7 cellular contexts compared by ENCODE assay signal in the genomic region with DNA sequence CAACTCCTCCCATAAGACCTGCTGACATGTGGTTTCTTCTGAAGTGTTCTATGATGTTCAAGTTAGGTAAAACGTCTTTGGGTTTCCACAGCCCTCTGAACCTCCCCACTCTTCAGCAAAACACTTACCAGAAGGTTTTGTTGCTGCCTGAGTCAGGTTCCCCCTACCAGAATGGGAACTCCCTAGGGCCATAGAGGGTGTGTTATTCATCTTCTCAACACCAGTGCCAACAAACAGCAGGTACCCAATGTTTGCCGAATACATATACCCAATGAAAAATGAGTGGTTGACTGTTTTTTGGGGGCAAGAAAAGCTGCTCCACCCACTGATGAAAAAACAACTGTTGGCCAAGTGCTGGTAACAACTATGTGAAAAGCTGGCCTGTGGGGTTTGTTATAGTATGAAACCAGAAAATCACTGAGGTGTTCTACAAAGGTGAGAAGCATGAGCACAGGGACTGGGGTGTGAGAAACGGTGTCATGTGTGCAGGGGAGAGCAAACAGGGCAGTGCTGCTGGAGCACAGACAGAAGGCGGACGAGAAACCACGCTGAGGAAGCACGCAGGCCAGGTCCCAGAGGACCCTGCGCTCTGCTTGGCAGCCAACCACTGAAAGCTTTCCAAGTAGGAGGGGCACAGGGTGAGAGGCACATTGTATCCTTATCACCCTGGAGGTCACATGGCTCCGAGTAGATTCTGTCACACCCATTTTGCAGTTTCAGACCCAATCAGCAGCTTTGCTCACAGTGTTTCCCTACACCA. TPM values are rescaled to one million over a fixed set of nuclear protein-coding genes. Genes with fewer than 3 reads are reported as not detected.
A peak's percentile ranks its signal among the peaks of the same experiment; 100 is the strongest.
DNase-seq lines count a peak whose midpoint lies in the region; ATAC-seq and TF ChIP-seq lines count a peak whose summit lies in the region.

No MANE protein-coding gene starts in this region.

- ATAC-seq in HG02973 (IDR thresholded peaks at IDR 0.05; ENCODE audit: unreplicated experiment) (peak; percentile 92), gastrocnemius medialis (peak; percentile 78 to 91)

- intact Hi-C loops in gastrocnemius medialis (cut with DNase I; ENCODE audit: low total_unique reads): no loop called here

- H3K4me3 ChIP-seq in Peyer's patch (no peak overlapping the region), gastrocnemius medialis (no peak overlapping the region), mesenchymal stem cell (ENCODE audit: insufficient read depth in 1 of 2, low read depth in 1 of 2, low read length in 2 of 2) (no peak overlapping the region)

- no peak overlapping the region for H4K8ac ChIP-seq in mesenchymal stem cell (ENCODE audit: low read length)

- no peak overlapping the region for H2BK12ac ChIP-seq in mesenchymal stem cell (ENCODE audit: low read length in 2 of 2)

- DNase-seq in Peyer's patch (peak in 2 of 3 donors; percentile 71 to 80), cerebellar cortex (ENCODE audit: low spot score) (peak; percentile 20), gastrocnemius medialis (peak; percentile 56 to 83), mesenchymal stem cell (no peak), DMS53 (lab: John Stamatoyannopoulos, UW) (no peak)

- H2BK5ac ChIP-seq in mesenchymal stem cell (ENCODE audit: low read depth, low read length, poor library complexity, severe bottlenecking): no peak overlapping the region

- H3K79me1 ChIP-seq in mesenchymal stem cell (replicated peaks; ENCODE audit: low read length, poor library complexity, severe bottlenecking): no peaks in the 10 kb centered on the region

- H3K4me1 ChIP-seq in Peyer's patch (peaks cover 0 to 18% (median 0%) of the 10 kb centered on the region in 4 donors), gastrocnemius medialis (peaks cover 38 to 54% of the 10 kb centered on the region in 2 donors), mesenchymal stem cell (ENCODE audit: control insufficient read depth, insufficient read depth, low read depth, low read length) (no peaks in the 10 kb centered on the region)

- TF ChIP-seq CTCF in Peyer's patch (IDR thresholded peaks at IDR 0.05) (no peak), gastrocnemius medialis (IDR thresholded peaks at IDR 0.05 in 4 of 5, conservative IDR thresholded peaks at IDR 0.05 in 1 of 5) (no peak)

- H3K36me3 ChIP-seq in Peyer's patch: no peaks in the 10 kb centered on the region
- H3K36me3 ChIP-seq in gastrocnemius medialis: no peaks in the 10 kb centered on the region
- no peaks in the 10 kb centered on the region for H3K36me3 ChIP-seq in mesenchymal stem cell (ENCODE audit: control insufficient read depth in 1 of 2, insufficient read depth in 2 of 2, low read depth in 1 of 2, low read length in 2 of 2)

- no peak overlapping the region for H3K4ac ChIP-seq in mesenchymal stem cell (ENCODE audit: low read depth in 1 of 2, low read length in 2 of 2)

- H3K18ac ChIP-seq in mesenchymal stem cell (ENCODE audit: low read depth in 1 of 2, low read length in 2 of 2): no peak overlapping the region

- 66% methylated on average over 9 of the region's 9 CpGs for WGBS in mesenchymal stem cell

- no peak overlapping the region for H2AK5ac ChIP-seq in mesenchymal stem cell (ENCODE audit: low read length, severe bottlenecking)

- peak overlapping the region in 3 of 4 donors; percentile 56 to 81 (median 65) for H3K27ac ChIP-seq in Peyer's patch
- H3K27ac ChIP-seq in gastrocnemius medialis: peak overlapping the region; percentile 54 to 80 (median 69)
- no peak overlapping the region for H3K27ac ChIP-seq in mesenchymal stem cell (ENCODE audit: low read length, poor library complexity, severe bottlenecking)

- H3K9ac ChIP-seq in mesenchymal stem cell (ENCODE audit: low read length): no peak overlapping the region

- H2BK120ac ChIP-seq in mesenchymal stem cell (ENCODE audit: low read depth, low read length): no peak overlapping the region

- no peak overlapping the region for H3K4me2 ChIP-seq in mesenchymal stem cell (ENCODE audit: low read length, poor library complexity, severe bottlenecking)

- H2BK15ac ChIP-seq in mesenchymal stem cell (ENCODE audit: low read depth, poor library complexity, severe bottlenecking): no peak overlapping the region

- no peak overlapping the region for H3K14ac ChIP-seq in mesenchymal stem cell (ENCODE audit: low read length in 2 of 2)

- in situ Hi-C loops in GM18951 (cut with MboI; ENCODE audit: low sequenced_read_pairs, unreplicated experiment) (no loop called here), gastrocnemius medialis (cut with MboI; ENCODE audit: low sequenced_read_pairs in 4 of 4) (no loop called here)

- H4K91ac ChIP-seq in mesenchymal stem cell (ENCODE audit: low read length): no peak overlapping the region

- H3K23ac ChIP-seq in mesenchymal stem cell (ENCODE audit: low read length in 2 of 2): no peak overlapping the region

- no peak overlapping the region for H2AFZ ChIP-seq in mesenchymal stem cell (ENCODE audit: low read depth, low read length)

- TF ChIP-seq POLR2A in GM18951 (IDR thresholded peaks at IDR 0.05; ENCODE audit: extremely low read depth, insufficient read depth, insufficient read length): peak; percentile 59
- no peak for TF ChIP-seq POLR2A in Peyer's patch (IDR thresholded peaks at IDR 0.05)
- no peak for TF ChIP-seq POLR2A in gastrocnemius medialis (IDR thresholded peaks at IDR 0.05)

- no peaks in the 10 kb centered on the region for H3K27me3 ChIP-seq in Peyer's patch
- no peaks in the 10 kb centered on the region for H3K27me3 ChIP-seq in gastrocnemius medialis
- peaks cover 0 to 6% of the 10 kb centered on the region in 2 experiments for H3K27me3 ChIP-seq in mesenchymal stem cell (ENCODE audit: control insufficient read depth in 1 of 2, insufficient read depth in 1 of 2, low read length in 2 of 2)

- no peaks in the 10 kb centered on the region for H3K9me3 ChIP-seq in Peyer's patch
- H3K9me3 ChIP-seq in gastrocnemius medialis: no peaks in the 10 kb centered on the region
- H3K9me3 ChIP-seq in mesenchymal stem cell (ENCODE audit: control insufficient read depth, low read length): no peaks in the 10 kb centered on the region

RNA-seq across cellular contexts. Expression of gene ATP8A1, which starts 28.8 kb away (rescaled TPM):
- total RNA-seq in Peyer's patch (100 to 1,000 TPM in 3 of 4 donors, 10 to 100 TPM in 1; 71.0 to 172 (median 158) TPM), gastrocnemius medialis (10 to 100 TPM; 23.8 to 74.2 (median 31.1) TPM)
- 0.43 TPM for polyA plus RNA-seq in mesenchymal stem cell (2013, experiment 1 of 2)
- polyA plus RNA-seq in mesenchymal stem cell (2013, experiment 2 of 2): 0.36 TPM

Comparison
In these comparisons a context has a peak if more than half of its experiments do, and no peak if none do; other contexts are left out.
1. DNase-seq: peak in Peyer's patch (2 of 3), cerebellar cortex (single experiment) and gastrocnemius medialis (2 of 2); none in mesenchymal stem cell (single experiment) and DMS53 (single experiment).